ENCODE assay signal across 26 cellular contexts in the genomic region with DNA sequence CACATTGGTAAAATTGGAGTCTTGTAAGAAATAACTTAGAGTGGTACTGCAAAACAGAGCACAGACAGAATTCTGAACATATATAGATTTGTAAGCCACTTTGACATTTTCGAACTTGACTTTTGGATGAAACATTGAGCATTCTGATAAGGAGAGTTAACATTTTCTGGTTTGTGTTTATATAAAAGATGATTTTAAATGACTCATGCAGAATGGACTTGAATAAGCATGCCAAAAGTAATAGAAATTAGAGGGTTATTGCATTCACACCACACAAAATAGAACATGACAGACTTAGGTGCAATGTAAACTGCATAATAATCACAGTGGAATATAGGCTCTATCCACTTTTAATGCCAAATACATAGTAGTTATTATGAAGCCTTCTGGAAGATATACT.
"Had no signal": no experiment of that assay in that cellular context is flagged by ENCODE, and none has a peak within 500 bp of the region (broad histone marks: within the 10 kb centered on the region; RNA-seq: fewer than 3 reads in every experiment).

No MANE protein-coding gene starts in this region.

- H3K27ac ChIP-seq: dorsolateral prefrontal cortex, esophagus squamous epithelium, gastrocnemius medialis, ovary, psoas muscle, sigmoid colon, testis, tibial artery had no signal

- H3K36me3 ChIP-seq: esophagus squamous epithelium, gastrocnemius medialis, ovary, sigmoid colon, tibial artery had no signal

- H3K27ac Mint-ChIP-seq: memory B cell; natural killer cell; stimulated activated effector memory CD8-positive, alpha-beta T cell treated with anti-CD3 and anti-CD28 coated beads, Interleukin-12 subunit alpha, Interleukin-12 subunit beta, amount 100 ng/mL, for 72 hours; type B pancreatic cell had no signal

- FAIRE-seq: colon, kidney had no signal

- H3K36me3 Mint-ChIP-seq: memory B cell; natural killer cell; stimulated activated effector memory CD8-positive, alpha-beta T cell treated with anti-CD3 and anti-CD28 coated beads, Interleukin-12 subunit alpha, Interleukin-12 subunit beta, amount 100 ng/mL, for 72 hours; type B pancreatic cell had no signal

- DNase-seq: dorsolateral prefrontal cortex; effector CD4-positive, alpha-beta T cell; erythroblast; esophagus squamous epithelium; foreskin fibroblast; gastrocnemius medialis; head of caudate nucleus; kidney; natural killer cell; occipital lobe; ovary; posterior cingulate gyrus; psoas muscle; right cardiac atrium; sigmoid colon; stimulated activated CD4-positive, alpha-beta T cell treated with anti-CD3 and anti-CD28 coated beads, Interleukin-2, amount 100 ng/mL, for 24 hours; stimulated activated CD4-positive, alpha-beta T cell treated with anti-CD3 and anti-CD28 coated beads, Interleukin-4, amount 100 ng/mL, for 24 hours; stimulated activated naive CD4-positive, alpha-beta T cell treated with Interleukin-2 at 50 U/mL for 16 hours; substantia nigra; testis; tibial artery had no signal

- H3K4me1 Mint-ChIP-seq: memory B cell; natural killer cell; stimulated activated effector memory CD8-positive, alpha-beta T cell treated with anti-CD3 and anti-CD28 coated beads, Interleukin-12 subunit alpha, Interleukin-12 subunit beta, amount 100 ng/mL, for 72 hours had no signal

- H3K9me3 ChIP-seq: esophagus squamous epithelium, gastrocnemius medialis, ovary, psoas muscle, sigmoid colon, testis, tibial artery had no signal

- H3K4me3 ChIP-seq: dorsolateral prefrontal cortex, esophagus squamous epithelium, gastrocnemius medialis, lung, ovary, psoas muscle, sigmoid colon, testis, tibial artery had no signal

- H3K27me3 ChIP-seq: dorsolateral prefrontal cortex, esophagus squamous epithelium, gastrocnemius medialis, ovary, sigmoid colon, testis, tibial artery had no signal

- H3K4me3 Mint-ChIP-seq: memory B cell; natural killer cell; stimulated activated effector memory CD8-positive, alpha-beta T cell treated with anti-CD3 and anti-CD28 coated beads, Interleukin-12 subunit alpha, Interleukin-12 subunit beta, amount 100 ng/mL, for 72 hours; type B pancreatic cell had no signal

- H3K4me1 ChIP-seq: esophagus squamous epithelium, gastrocnemius medialis, psoas muscle, sigmoid colon, testis, tibial artery had no signal

- H3K27me3 Mint-ChIP-seq: memory B cell, type B pancreatic cell had no signal
